Comparison of ENCODE assay signal across 12 cellular contexts in the genomic region with DNA sequence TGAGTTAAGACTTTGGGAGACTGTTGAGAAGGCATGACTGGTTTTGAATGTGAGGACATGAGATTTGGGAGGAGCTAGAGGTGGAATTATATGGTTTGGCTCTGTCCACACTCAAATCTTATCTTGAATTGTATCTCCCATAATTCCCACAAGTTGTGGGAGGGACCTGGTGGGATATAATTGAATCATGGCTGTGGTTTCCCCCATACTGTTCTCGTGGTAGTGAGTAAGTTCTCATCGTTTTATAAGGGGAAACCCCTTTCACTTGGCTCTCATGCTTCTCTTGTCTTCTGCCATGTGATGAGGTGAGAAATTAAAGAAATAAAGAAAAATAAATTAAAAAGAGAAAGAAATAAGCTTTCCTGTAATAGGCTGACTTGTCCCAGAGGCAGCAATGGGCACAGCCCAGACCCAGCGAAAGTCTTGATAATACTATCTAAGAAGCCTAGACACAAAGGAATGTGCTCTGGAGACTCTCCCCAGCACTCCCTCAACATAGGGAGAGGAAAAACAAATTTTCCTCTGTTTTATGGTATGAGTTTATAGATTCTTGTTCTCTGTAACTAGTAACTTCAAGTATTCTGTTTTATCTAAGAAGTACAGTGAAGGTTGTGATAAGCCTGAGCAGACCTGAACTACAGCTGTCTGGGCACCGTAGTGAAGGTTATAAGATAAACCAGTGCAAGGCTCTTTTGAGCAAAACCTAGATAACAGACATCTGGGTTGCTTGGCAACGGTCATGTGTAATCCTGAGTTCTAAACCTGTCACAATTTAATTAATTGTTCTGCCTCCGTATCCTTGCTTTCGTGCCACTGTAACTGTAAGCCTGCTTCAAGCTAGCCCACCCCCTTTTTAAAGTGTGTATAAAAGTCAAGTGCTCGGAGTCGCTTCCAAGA.
DNase-seq lines count a peak whose midpoint lies in the region; ATAC-seq and TF ChIP-seq lines count a peak whose summit lies in the region.
"Had no signal": no experiment of that assay in that cellular context is flagged by ENCODE, and none has a peak within 500 bp of the region (broad histone marks: within the 10 kb centered on the region; RNA-seq: fewer than 3 reads in every experiment).

No MANE protein-coding gene starts in this region.

- H3K27me3 Mint-ChIP-seq in activated CD4-positive, alpha-beta T cell treated with anti-CD3 and anti-CD28 coated beads for 36 hours: peaks cover 29% of the 10 kb centered on the region
- no peaks in the 10 kb centered on the region for H3K27me3 Mint-ChIP-seq in endothelial cell (ENCODE audit: unreplicated experiment)

- H3K27ac ChIP-seq in smooth muscle cell (ENCODE audit: low read depth): peak overlapping the region; percentile 95

- POLR2A ChIA-PET in activated CD4-positive, alpha-beta T cell treated with anti-CD3 and anti-CD28 coated beads for 36 hours (lab: Charles Lee): no interaction called here

- intact Hi-C loops in activated CD4-positive, alpha-beta T cell treated with anti-CD3 and anti-CD28 coated beads for 36 hours (cut with DNase I, micrococcal nuclease): no loop called here

- H3K4me3 ChIP-seq in smooth muscle cell: no peak overlapping the region
- H3K4me3 ChIP-seq: mucosa of descending colon had no signal

- TF ChIP-seq CTCF in endothelial cell (IDR thresholded peaks at IDR 0.05; ENCODE audit: unreplicated experiment) (no peak), smooth muscle cell (IDR thresholded peaks at IDR 0.05; ENCODE audit: borderline replicate concordance, insufficient read depth, poor library complexity, severe bottlenecking) (no peak)

- peak; percentile 72 for ATAC-seq in activated CD4-positive, alpha-beta T cell treated with anti-CD3 and anti-CD28 coated beads for 36 hours
- ATAC-seq in HG03039 (IDR thresholded peaks at IDR 0.05; ENCODE audit: unreplicated experiment): no peak
- ATAC-seq in activated CD4-positive, CD25-positive, alpha-beta regulatory T cell treated with anti-CD3 and anti-CD28 coated beads, Interleukin-2, amount 50 U/mL, for 24 hours: no peak
- ATAC-seq: mucosa of descending colon had no signal

- H4K20me1 ChIP-seq in smooth muscle cell (ENCODE audit: low read depth): no peaks in the 10 kb centered on the region

- H3K27ac Mint-ChIP-seq in activated CD4-positive, alpha-beta T cell treated with anti-CD3 and anti-CD28 coated beads for 36 hours: no peak overlapping the region
- H3K27ac Mint-ChIP-seq in endothelial cell (ENCODE audit: unreplicated experiment): no peak overlapping the region

- no peak for DNase-seq in activated CD4-positive, alpha-beta T cell treated with anti-CD3 and anti-CD28 coated beads for 36 hours
- no peak for DNase-seq in activated CD4-positive, alpha-beta T cell treated with anti-CD3 and anti-CD28 coated beads, Interleukin-2, amount 50 U/mL, for 4 hours
- DNase-seq in OCI-M2 (lab: John Stamatoyannopoulos, UW; ENCODE audit: unreplicated experiment) (peak; percentile 54), endothelial cell (ENCODE audit: low spot score) (no peak), smooth muscle cell (lab: John Stamatoyannopoulos, UW; ENCODE audit: unreplicated experiment) (no peak), Kasumi-1 (lab: John Stamatoyannopoulos, UW) (no peak)
- DNase-seq: activated T-cell treated with anti-CD3 and anti-CD28 coated beads for 4 hours, mucosa of descending colon, MV-4-11, posterior cingulate gyrus had no signal

- peaks cover 5% of the 10 kb centered on the region for H3K4me1 Mint-ChIP-seq in activated CD4-positive, alpha-beta T cell treated with anti-CD3 and anti-CD28 coated beads for 36 hours
- H3K4me1 Mint-ChIP-seq in endothelial cell (ENCODE audit: unreplicated experiment): no peaks in the 10 kb centered on the region

- no peaks in the 10 kb centered on the region for H3K36me3 ChIP-seq in smooth muscle cell (ENCODE audit: low read depth)

- peaks cover 3% of the 10 kb centered on the region for H3F3A ChIP-seq in smooth muscle cell (ENCODE audit: low read depth)

- CTCF ChIA-PET in activated CD4-positive, alpha-beta T cell treated with anti-CD3 and anti-CD28 coated beads for 36 hours (lab: Charles Lee): interaction anchor here (1.2 kb wide), 1 partner anchor 14 kb away, joined by 3 read pairs; no protein-coding TSS in a partner anchor

- H3K9me3 Mint-ChIP-seq in activated CD4-positive, alpha-beta T cell treated with anti-CD3 and anti-CD28 coated beads for 36 hours (ENCODE audit: low read depth): peaks cover 9% of the 10 kb centered on the region
- no peaks in the 10 kb centered on the region for H3K9me3 Mint-ChIP-seq in endothelial cell (ENCODE audit: unreplicated experiment)

- WGBS in smooth muscle cell (ENCODE audit: low lambda C conversion rate): 16% methylated on average over 9 of the region's 9 CpGs

- peak overlapping the region; percentile 41 for H2AFZ ChIP-seq in smooth muscle cell (ENCODE audit: low read depth)

- no peaks in the 10 kb centered on the region for H3K9me3 ChIP-seq in smooth muscle cell (replicated peaks; ENCODE audit: low read depth)
- H3K9me3 ChIP-seq: mucosa of descending colon had no signal

- peak overlapping the region; percentile 76 for H3K9ac ChIP-seq in smooth muscle cell (ENCODE audit: low read depth)

- peaks cover 5% of the 10 kb centered on the region for H3K4me1 ChIP-seq in smooth muscle cell (ENCODE audit: low read depth)

- H3K27me3 ChIP-seq in smooth muscle cell (ENCODE audit: low read depth): no peaks in the 10 kb centered on the region

- H3K4me2 ChIP-seq in smooth muscle cell: peak overlapping the region; percentile 76

- no peak overlapping the region for H3K4me3 Mint-ChIP-seq in activated CD4-positive, alpha-beta T cell treated with anti-CD3 and anti-CD28 coated beads for 36 hours
- H3K4me3 Mint-ChIP-seq in endothelial cell (ENCODE audit: unreplicated experiment): peak overlapping the region; percentile 37

- H3K79me2 ChIP-seq in smooth muscle cell (ENCODE audit: low read depth): no peaks in the 10 kb centered on the region

- no peaks in the 10 kb centered on the region for H3K36me3 Mint-ChIP-seq in activated CD4-positive, alpha-beta T cell treated with anti-CD3 and anti-CD28 coated beads for 36 hours (ENCODE audit: low read depth)
- peaks cover 21% of the 10 kb centered on the region for H3K36me3 Mint-ChIP-seq in endothelial cell (ENCODE audit: low read depth, unreplicated experiment)
